Comparison of ENCODE assay signal across 17 cellular contexts in the genomic region with DNA sequence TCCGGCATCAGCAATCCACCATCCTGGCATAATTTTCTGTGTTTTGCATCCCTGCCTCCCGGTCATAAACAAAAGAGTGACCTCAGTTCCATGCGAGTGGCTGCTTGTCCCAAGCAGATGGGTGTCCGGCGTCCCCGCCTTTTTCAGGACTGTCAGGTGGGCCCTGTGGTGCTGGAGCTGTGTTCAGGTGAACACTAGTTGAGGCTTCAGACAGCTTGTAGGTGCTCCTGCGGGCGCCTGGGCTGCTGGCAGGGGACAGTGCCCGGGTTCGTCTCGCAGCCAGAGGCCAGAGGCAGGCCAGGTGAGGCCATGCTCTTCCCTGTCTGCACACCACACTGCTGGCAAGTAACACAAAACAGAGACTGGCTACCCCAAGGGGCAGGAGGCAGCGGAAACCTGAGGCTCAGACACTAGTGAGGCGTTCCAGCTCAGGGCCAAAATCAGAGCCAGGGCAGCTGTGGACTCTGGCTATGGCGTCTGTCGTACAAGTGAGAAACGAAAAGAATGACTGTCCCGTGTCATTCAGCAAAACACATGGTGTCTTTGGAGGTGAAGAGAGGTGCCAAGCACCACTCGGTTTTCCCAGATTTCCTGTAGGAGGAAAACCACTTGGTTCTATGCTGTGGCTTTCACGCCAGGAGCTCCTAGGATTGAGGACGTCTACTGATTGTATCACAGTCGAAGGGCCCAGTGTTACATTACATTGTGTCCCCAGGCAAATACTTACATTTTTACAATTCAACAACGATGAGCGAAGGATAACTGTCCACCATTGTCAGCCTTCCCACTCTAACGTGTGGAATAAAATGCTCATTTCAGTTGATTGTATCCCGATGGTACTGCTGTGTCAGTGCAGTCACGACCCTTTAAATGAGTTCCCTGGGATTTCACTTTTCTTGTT.
DNase-seq lines count a peak whose midpoint lies in the region; ATAC-seq and TF ChIP-seq lines count a peak whose summit lies in the region.
"Had no signal": no experiment of that assay in that cellular context is flagged by ENCODE, and none has a peak within 500 bp of the region (broad histone marks: within the 10 kb centered on the region; RNA-seq: fewer than 3 reads in every experiment).

No MANE protein-coding gene starts in this region.

- H3K27ac ChIP-seq in heart right ventricle (no peak overlapping the region), lower lobe of right lung (peak overlapping the region; percentile 68), thyroid gland (peak overlapping the region in 2 of 3 donors; percentile 71 to 86)
- H3K27ac ChIP-seq: BLaER1 treated with 17β-estradiol and CSF1 and Interleukin-3, amounts not matched to agents 10 nM and 100 nM; GM23248; HL-60 had no signal

- POLR2A ChIA-PET in WTC11 (lab: Charles Lee) = no interaction called here
- POLR2A ChIA-PET in activated CD4-positive, alpha-beta memory T cell treated with anti-CD3 and anti-CD28 coated beads, Interleukin-2, amount 10 ng/mL, durations not matched to agents 7 days and 5 days (lab: Charles Lee) = no interaction called here

- H3K9me3 Mint-ChIP-seq in WTC11 = peaks cover 37% of the 10 kb centered on the region
- H3K9me3 Mint-ChIP-seq in activated CD4-positive, alpha-beta memory T cell treated with anti-CD3 and anti-CD28 coated beads, Interleukin-2, amount 10 ng/mL, durations not matched to agents 7 days and 5 days = peaks cover 6% of the 10 kb centered on the region

- no peak for TF ChIP-seq CTCF in WTC11 (IDR thresholded peaks at IDR 0.05)
- TF ChIP-seq CTCF in heart right ventricle (IDR thresholded peaks at IDR 0.05) = no peak
- no peak for TF ChIP-seq CTCF in lower lobe of right lung (IDR thresholded peaks at IDR 0.05)
- TF ChIP-seq CTCF in thyroid gland (IDR thresholded peaks at IDR 0.05) = no peak

- WGBS in heart right ventricle, 2 donors = 86 to 89% methylated on average over 26 of the region's 26 CpGs
- 95% methylated on average over 18 to 26 of the region's 26 CpGs for WGBS in thyroid gland, 2 donors

- CTCF ChIA-PET in WTC11 (lab: Charles Lee) = no interaction called here
- CTCF ChIA-PET in activated CD4-positive, alpha-beta memory T cell treated with anti-CD3 and anti-CD28 coated beads, Interleukin-2, amount 10 ng/mL, durations not matched to agents 7 days and 5 days (lab: Charles Lee) = no interaction called here

- TF ChIP-seq POLR2A in thyroid gland (IDR thresholded peaks at IDR 0.05) = no peak

- H3K4me3 ChIP-seq in heart right ventricle (no peak overlapping the region), lower lobe of right lung (no peak overlapping the region), thyroid gland (replicated peaks in 1 of 3) (no peak overlapping the region)
- H3K4me3 ChIP-seq: BLaER1 treated with 17β-estradiol and CSF1 and Interleukin-3, amounts not matched to agents 10 nM and 100 nM; GM23248 had no signal

- no peak overlapping the region; the same call in 1 of the 2 replicates for H3K27ac Mint-ChIP-seq in WTC11
- no peak overlapping the region for H3K27ac Mint-ChIP-seq in activated CD4-positive, alpha-beta memory T cell treated with anti-CD3 and anti-CD28 coated beads, Interleukin-2, amount 10 ng/mL, durations not matched to agents 7 days and 5 days
- H3K27ac Mint-ChIP-seq: CD8-positive, alpha-beta memory T cell had no signal

- DNase-seq in WTC11 (ENCODE audit: low spot score) = peak; percentile 8
- DNase-seq in heart right ventricle = no peak
- no peak for DNase-seq in lower lobe of right lung
- no peak for DNase-seq in thyroid gland
- DNase-seq in activated CD4-positive, alpha-beta memory T cell treated with anti-CD3 and anti-CD28 coated beads, Interleukin-2, amount 10 ng/mL, durations not matched to agents 7 days and 5 days = no peak
- DNase-seq in anterior cingulate cortex (lab: John Stamatoyannopoulos, UW) = no peak
- no peak for DNase-seq in NCI-H2081 treated with DMSO at 0.1 percent for 48 hours (lab: John Stamatoyannopoulos, UW)
- DNase-seq: GM23248; IMR-90; NCI-H1436; NCI-H2029; NK-92 treated with Interleukin-12 subunit alpha and Interleukin-12 subunit beta, amount 100 ng/mL, for 24 hours; SHP77 treated with DMSO at 0.1 percent for 48 hours had no signal

- intact Hi-C loops in heart right ventricle (cut with DNase I) = no loop called here
- intact Hi-C loops in lower lobe of right lung (cut with DNase I) = no loop called here
- intact Hi-C loops in thyroid gland (cut with DNase I) = loop anchor here (5.0 kb wide), 1 partner anchor 81 kb away; no protein-coding TSS in a partner anchor

- H3K36me3 ChIP-seq in heart right ventricle (peaks cover 0 to 27% (median 0%) of the 10 kb centered on the region in 9 donors), lower lobe of right lung (peaks cover 12% of the 10 kb centered on the region), thyroid gland (no peaks in the 10 kb centered on the region)

- H3K4me3 Mint-ChIP-seq in WTC11 = no peak overlapping the region
- no peak overlapping the region for H3K4me3 Mint-ChIP-seq in activated CD4-positive, alpha-beta memory T cell treated with anti-CD3 and anti-CD28 coated beads, Interleukin-2, amount 10 ng/mL, durations not matched to agents 7 days and 5 days
- H3K4me3 Mint-ChIP-seq: CD8-positive, alpha-beta memory T cell had no signal

- ATAC-seq in WTC11 = no peak
- ATAC-seq in heart right ventricle = peak in 5 of 8 donors; percentile 11 to 53 (median 41)
- ATAC-seq in lower lobe of right lung = no peak
- ATAC-seq: HCT116 had no signal

- H3K9me3 ChIP-seq in heart right ventricle (no peaks in the 10 kb centered on the region), lower lobe of right lung (no peaks in the 10 kb centered on the region), thyroid gland (no peaks in the 10 kb centered on the region)

- H3K27me3 Mint-ChIP-seq in WTC11 (ENCODE audit: low read depth) = no peaks in the 10 kb centered on the region
- no peaks in the 10 kb centered on the region for H3K27me3 Mint-ChIP-seq in activated CD4-positive, alpha-beta memory T cell treated with anti-CD3 and anti-CD28 coated beads, Interleukin-2, amount 10 ng/mL, durations not matched to agents 7 days and 5 days
- H3K27me3 Mint-ChIP-seq: CD8-positive, alpha-beta memory T cell had no signal

- H3K4me1 ChIP-seq in heart right ventricle = peaks cover 0 to 30% (median 8%) of the 10 kb centered on the region in 9 donors
- peaks cover 41% of the 10 kb centered on the region for H3K4me1 ChIP-seq in lower lobe of right lung
- peaks cover 50 to 62% of the 10 kb centered on the region in 2 donors for H3K4me1 ChIP-seq in thyroid gland

- H3K4me1 Mint-ChIP-seq in WTC11 = peaks cover 28% of the 10 kb centered on the region
- peaks cover 2% of the 10 kb centered on the region for H3K4me1 Mint-ChIP-seq in activated CD4-positive, alpha-beta memory T cell treated with anti-CD3 and anti-CD28 coated beads, Interleukin-2, amount 10 ng/mL, durations not matched to agents 7 days and 5 days

- peaks cover 45% of the 10 kb centered on the region for H3K36me3 Mint-ChIP-seq in WTC11
- H3K36me3 Mint-ChIP-seq in activated CD4-positive, alpha-beta memory T cell treated with anti-CD3 and anti-CD28 coated beads, Interleukin-2, amount 10 ng/mL, durations not matched to agents 7 days and 5 days (ENCODE audit: low read depth) = peaks cover 15% of the 10 kb centered on the region

- H3K27me3 ChIP-seq in heart right ventricle (no peaks in the 10 kb centered on the region), lower lobe of right lung (ENCODE audit: low read depth) (no peaks in the 10 kb centered on the region), thyroid gland (no peaks in the 10 kb centered on the region)
- H3K27me3 ChIP-seq: BLaER1 treated with 17β-estradiol and CSF1 and Interleukin-3, amounts not matched to agents 10 nM and 100 nM had no signal

TF ChIP-seq in WTC11, 78 proteins besides CTCF, POLR2A, EP300 and RAD21:
- no peak for TF ChIP-seq ATF1 (CRISPR knock-in tag; IDR thresholded peaks at IDR 0.05)
- TF ChIP-seq ZNF396 (CRISPR knock-in tag; IDR thresholded peaks at IDR 0.05; ENCODE audit: borderline replicate concordance) = no peak
TF ChIP-seq in WTC11: peak in this region for 0.

Comparison
In these comparisons a context has a peak if more than half of its experiments do, and no peak if none do; other contexts are left out.
1. ATAC-seq: peak in heart right ventricle (5 of 8); none in WTC11 (single experiment) and lower lobe of right lung (0 of 2).
2. H3K27ac ChIP-seq: peak in lower lobe of right lung (single experiment) and thyroid gland (2 of 3); none in heart right ventricle (0 of 10).